ENCODE assay signal across 9 cellular contexts in the genomic region with DNA sequence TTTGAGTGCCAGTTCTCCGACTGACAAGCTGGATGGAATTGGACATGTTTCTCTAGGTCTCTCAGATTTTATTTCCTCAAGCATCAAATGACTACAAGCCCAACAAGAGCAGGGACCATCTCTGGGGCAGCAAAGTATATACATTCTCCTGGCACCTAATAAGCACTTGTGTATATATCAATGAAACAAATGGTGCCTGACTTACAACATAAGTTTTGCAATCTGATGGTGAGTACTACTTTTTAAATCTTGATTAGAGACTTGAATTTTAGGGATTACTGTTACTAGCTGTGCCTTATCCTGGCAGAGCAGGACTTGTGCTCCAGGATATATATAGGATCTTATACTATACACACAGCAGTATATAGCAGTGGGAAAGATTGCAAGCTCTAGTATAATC.
"Had no signal": no experiment of that assay in that cellular context is flagged by ENCODE, and none has a peak within 500 bp of the region (broad histone marks: within the 10 kb centered on the region; RNA-seq: fewer than 3 reads in every experiment).

No MANE protein-coding gene starts in this region.

- H3K36me3 ChIP-seq: HAP-1 had no signal

- H3K9me3 ChIP-seq: HAP-1 had no signal

- ATAC-seq: HCT116, HepG2, K562 had no signal

- H3K4me1 ChIP-seq: HAP-1 had no signal

- DNase-seq: GM23248, GOT3, H7, HFFc6 had no signal

- H2AFZ ChIP-seq: GM23248 had no signal

- H3K4me3 ChIP-seq: GM23248, HAP-1, K562 had no signal

- H3K27ac ChIP-seq: GM23248, HL-60 had no signal
